In the genomic region with DNA sequence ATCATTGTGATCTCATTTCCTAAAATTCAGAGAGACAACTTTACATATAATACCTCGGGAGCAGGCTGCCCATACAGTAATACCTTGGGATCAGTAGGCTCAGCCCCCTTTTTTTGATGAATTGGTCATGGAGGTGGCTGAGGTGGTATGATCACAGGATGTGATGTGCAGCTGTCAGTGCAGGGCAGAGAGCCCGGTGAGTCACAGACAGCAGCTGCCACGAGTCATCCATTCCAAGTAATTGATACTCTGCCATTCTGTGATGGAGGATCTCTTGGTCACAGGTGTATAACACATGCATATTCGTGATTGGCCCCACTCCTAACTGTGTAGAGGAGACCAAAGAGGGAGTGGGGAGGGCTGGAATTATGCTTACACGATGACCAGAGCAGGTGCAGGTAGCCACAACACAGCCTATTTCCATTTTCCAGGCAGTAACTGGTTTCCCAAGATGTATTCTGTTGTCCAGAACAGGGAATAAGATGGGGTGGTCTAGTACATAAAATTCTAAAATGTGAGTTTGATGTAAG, we compare ENCODE assay signal across 1 cellular context.
TF ChIP-seq lines count a peak whose summit lies in the region.

No MANE protein-coding gene starts in this region.

TF ChIP-seq in HEK293, 187 proteins besides CTCF, POLR2A, EP300 and RAD21 (continued from another document and continues in another):
- TF ChIP-seq, protein P1, sequence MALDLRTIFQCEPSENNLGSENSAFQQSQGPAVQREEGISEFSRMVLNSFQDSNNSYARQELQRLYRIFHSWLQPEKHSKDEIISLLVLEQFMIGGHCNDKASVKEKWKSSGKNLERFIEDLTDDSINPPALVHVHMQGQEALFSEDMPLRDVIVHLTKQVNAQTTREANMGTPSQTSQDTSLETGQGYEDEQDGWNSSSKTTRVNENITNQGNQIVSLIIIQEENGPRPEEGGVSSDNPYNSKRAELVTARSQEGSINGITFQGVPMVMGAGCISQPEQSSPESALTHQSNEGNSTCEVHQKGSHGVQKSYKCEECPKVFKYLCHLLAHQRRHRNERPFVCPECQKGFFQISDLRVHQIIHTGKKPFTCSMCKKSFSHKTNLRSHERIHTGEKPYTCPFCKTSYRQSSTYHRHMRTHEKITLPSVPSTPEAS (tag by site-specific recombination; IDR thresholded peaks at IDR 0.05) = no peak
- TF ChIP-seq ZNF174 (tag by site-specific recombination; IDR thresholded peaks at IDR 0.05) (no peak), SP2 (tag by site-specific recombination; IDR thresholded peaks at IDR 0.05) (0 out of 2 replicates have a peak, but pooled peaks have one; percentile 27), ZNF768 (tag by site-specific recombination; IDR thresholded peaks at IDR 0.05) (no peak), SP7 (tag by site-specific recombination; IDR thresholded peaks at IDR 0.05) (peak; percentile 61), SCRT1 (tag by site-specific recombination; IDR thresholded peaks at IDR 0.05; ENCODE audit: borderline replicate concordance) (no peak), ZNF785 (tag by site-specific recombination; IDR thresholded peaks at IDR 0.05) (no peak), ZSCAN23 (tag by site-specific recombination; IDR thresholded peaks at IDR 0.05) (no peak), ZIC2 (tag by site-specific recombination; IDR thresholded peaks at IDR 0.05) (no peak), ZNF623 (tag by site-specific recombination; IDR thresholded peaks at IDR 0.05) (no peak), ZNF132 (tag by site-specific recombination; IDR thresholded peaks at IDR 0.05; ENCODE audit: borderline replicate concordance) (no peak), ZNF837 (tag by site-specific recombination; IDR thresholded peaks at IDR 0.05) (no peak), ZNF404 (tag by site-specific recombination; IDR thresholded peaks at IDR 0.05) (no peak), ZNF37A (tag by site-specific recombination; IDR thresholded peaks at IDR 0.05) (no peak), ZNF292 (tag by site-specific recombination; IDR thresholded peaks at IDR 0.05; ENCODE audit: borderline replicate concordance, low read depth) (no peak), MYNN (tag by site-specific recombination; IDR thresholded peaks at IDR 0.05; ENCODE audit: borderline replicate concordance) (no peak), ZNF391 (tag by site-specific recombination; IDR thresholded peaks at IDR 0.05; ENCODE audit: borderline replicate concordance, low read depth) (no peak), ZFP3 (tag by site-specific recombination; IDR thresholded peaks at IDR 0.05; ENCODE audit: low read depth) (no peak), ZNF366 (tag by site-specific recombination; conservative IDR thresholded peaks at IDR 0.05) (peak; percentile 26; the same call in 1 of the 2 replicates), ZNF157 (tag by site-specific recombination; IDR thresholded peaks at IDR 0.05) (no peak), ZNF670 (tag by site-specific recombination; IDR thresholded peaks at IDR 0.05; ENCODE audit: low read depth) (no peak), ZEB2 (tag by site-specific recombination; IDR thresholded peaks at IDR 0.05) (0 out of 2 replicates have a peak, but pooled peaks have one; percentile 15), EGR2 (tag by site-specific recombination; IDR thresholded peaks at IDR 0.05; ENCODE audit: low read depth) (no peak), ZNF274 (IDR thresholded peaks at IDR 0.05; ENCODE audit: low read length) (no peak), ZNF274 (tag by site-specific recombination; IDR thresholded peaks at IDR 0.05; ENCODE audit: borderline replicate concordance) (no peak), ZNF510 (tag by site-specific recombination; IDR thresholded peaks at IDR 0.05; ENCODE audit: insufficient replicate concordance) (no peak)
- TF ChIP-seq, protein P2, sequence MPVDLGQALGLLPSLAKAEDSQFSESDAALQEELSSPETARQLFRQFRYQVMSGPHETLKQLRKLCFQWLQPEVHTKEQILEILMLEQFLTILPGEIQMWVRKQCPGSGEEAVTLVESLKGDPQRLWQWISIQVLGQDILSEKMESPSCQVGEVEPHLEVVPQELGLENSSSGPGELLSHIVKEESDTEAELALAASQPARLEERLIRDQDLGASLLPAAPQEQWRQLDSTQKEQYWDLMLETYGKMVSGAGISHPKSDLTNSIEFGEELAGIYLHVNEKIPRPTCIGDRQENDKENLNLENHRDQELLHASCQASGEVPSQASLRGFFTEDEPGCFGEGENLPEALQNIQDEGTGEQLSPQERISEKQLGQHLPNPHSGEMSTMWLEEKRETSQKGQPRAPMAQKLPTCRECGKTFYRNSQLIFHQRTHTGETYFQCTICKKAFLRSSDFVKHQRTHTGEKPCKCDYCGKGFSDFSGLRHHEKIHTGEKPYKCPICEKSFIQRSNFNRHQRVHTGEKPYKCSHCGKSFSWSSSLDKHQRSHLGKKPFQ (tag by site-specific recombination; IDR thresholded peaks at IDR 0.05) = no peak
- TF ChIP-seq, protein P3, sequence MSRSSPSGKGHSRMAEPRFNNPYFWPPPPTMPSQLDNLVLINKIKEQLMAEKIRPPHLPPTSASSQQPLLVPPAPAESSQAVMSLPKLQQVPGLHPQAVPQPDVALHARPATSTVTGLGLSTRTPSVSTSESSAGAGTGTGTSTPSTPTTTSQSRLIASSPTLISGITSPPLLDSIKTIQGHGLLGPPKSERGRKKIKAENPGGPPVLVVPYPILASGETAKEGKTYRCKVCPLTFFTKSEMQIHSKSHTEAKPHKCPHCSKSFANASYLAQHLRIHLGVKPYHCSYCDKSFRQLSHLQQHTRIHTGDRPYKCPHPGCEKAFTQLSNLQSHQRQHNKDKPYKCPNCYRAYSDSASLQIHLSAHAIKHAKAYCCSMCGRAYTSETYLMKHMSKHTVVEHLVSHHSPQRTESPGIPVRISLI (tag by site-specific recombination; IDR thresholded peaks at IDR 0.05) = no peak
- TF ChIP-seq, protein P4, sequence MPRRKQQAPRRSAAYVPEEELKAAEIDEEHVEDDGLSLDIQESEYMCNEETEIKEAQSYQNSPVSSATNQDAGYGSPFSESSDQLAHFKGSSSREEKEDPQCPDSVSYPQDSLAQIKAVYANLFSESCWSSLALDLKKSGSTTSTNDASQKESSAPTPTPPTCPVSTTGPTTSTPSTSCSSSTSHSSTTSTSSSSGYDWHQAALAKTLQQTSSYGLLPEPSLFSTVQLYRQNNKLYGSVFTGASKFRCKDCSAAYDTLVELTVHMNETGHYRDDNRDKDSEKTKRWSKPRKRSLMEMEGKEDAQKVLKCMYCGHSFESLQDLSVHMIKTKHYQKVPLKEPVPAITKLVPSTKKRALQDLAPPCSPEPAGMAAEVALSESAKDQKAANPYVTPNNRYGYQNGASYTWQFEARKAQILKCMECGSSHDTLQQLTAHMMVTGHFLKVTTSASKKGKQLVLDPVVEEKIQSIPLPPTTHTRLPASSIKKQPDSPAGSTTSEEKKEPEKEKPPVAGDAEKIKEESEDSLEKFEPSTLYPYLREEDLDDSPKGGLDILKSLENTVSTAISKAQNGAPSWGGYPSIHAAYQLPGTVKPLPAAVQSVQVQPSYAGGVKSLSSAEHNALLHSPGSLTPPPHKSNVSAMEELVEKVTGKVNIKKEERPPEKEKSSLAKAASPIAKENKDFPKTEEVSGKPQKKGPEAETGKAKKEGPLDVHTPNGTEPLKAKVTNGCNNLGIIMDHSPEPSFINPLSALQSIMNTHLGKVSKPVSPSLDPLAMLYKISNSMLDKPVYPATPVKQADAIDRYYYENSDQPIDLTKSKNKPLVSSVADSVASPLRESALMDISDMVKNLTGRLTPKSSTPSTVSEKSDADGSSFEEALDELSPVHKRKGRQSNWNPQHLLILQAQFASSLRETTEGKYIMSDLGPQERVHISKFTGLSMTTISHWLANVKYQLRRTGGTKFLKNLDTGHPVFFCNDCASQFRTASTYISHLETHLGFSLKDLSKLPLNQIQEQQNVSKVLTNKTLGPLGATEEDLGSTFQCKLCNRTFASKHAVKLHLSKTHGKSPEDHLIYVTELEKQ (tag by site-specific recombination; IDR thresholded peaks at IDR 0.05; ENCODE audit: borderline replicate concordance) = peak; percentile 89; the same call in 1 of the 2 replicates
- TF ChIP-seq, protein P5, sequence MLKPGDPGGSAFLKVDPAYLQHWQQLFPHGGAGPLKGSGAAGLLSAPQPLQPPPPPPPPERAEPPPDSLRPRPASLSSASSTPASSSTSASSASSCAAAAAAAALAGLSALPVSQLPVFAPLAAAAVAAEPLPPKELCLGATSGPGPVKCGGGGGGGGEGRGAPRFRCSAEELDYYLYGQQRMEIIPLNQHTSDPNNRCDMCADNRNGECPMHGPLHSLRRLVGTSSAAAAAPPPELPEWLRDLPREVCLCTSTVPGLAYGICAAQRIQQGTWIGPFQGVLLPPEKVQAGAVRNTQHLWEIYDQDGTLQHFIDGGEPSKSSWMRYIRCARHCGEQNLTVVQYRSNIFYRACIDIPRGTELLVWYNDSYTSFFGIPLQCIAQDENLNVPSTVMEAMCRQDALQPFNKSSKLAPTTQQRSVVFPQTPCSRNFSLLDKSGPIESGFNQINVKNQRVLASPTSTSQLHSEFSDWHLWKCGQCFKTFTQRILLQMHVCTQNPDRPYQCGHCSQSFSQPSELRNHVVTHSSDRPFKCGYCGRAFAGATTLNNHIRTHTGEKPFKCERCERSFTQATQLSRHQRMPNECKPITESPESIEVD (tag by site-specific recombination; IDR thresholded peaks at IDR 0.05) = no peak
- TF ChIP-seq, protein P6, sequence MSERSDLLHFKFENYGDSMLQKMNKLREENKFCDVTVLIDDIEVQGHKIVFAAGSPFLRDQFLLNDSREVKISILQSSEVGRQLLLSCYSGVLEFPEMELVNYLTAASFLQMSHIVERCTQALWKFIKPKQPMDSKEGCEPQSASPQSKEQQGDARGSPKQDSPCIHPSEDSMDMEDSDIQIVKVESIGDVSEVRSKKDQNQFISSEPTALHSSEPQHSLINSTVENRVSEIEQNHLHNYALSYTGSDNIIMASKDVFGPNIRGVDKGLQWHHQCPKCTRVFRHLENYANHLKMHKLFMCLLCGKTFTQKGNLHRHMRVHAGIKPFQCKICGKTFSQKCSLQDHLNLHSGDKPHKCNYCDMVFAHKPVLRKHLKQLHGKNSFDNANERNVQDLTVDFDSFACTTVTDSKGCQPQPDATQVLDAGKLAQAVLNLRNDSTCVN (tag by site-specific recombination; optimal IDR thresholded peaks at IDR 0.05) = no peak
- TF ChIP-seq, protein P7, sequence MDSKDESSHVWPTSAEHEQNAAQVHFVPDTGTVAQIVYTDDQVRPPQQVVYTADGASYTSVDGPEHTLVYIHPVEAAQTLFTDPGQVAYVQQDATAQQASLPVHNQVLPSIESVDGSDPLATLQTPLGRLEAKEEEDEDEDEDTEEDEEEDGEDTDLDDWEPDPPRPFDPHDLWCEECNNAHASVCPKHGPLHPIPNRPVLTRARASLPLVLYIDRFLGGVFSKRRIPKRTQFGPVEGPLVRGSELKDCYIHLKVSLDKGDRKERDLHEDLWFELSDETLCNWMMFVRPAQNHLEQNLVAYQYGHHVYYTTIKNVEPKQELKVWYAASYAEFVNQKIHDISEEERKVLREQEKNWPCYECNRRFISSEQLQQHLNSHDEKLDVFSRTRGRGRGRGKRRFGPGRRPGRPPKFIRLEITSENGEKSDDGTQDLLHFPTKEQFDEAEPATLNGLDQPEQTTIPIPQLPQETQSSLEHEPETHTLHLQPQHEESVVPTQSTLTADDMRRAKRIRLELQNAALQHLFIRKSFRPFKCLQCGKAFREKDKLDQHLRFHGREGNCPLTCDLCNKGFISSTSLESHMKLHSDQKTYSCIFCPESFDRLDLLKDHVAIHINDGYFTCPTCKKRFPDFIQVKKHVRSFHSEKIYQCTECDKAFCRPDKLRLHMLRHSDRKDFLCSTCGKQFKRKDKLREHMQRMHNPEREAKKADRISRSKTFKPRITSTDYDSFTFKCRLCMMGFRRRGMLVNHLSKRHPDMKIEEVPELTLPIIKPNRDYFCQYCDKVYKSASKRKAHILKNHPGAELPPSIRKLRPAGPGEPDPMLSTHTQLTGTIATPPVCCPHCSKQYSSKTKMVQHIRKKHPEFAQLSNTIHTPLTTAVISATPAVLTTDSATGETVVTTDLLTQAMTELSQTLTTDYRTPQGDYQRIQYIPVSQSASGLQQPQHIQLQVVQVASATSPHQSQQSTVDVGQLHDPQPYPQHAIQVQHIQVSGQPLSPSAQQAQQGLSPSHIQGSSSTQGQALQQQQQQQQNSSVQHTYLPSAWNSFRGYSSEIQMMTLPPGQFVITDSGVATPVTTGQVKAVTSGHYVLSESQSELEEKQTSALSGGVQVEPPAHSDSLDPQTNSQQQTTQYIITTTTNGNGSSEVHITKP (tag by site-specific recombination; IDR thresholded peaks at IDR 0.05) = no peak
- TF ChIP-seq, protein P8, sequence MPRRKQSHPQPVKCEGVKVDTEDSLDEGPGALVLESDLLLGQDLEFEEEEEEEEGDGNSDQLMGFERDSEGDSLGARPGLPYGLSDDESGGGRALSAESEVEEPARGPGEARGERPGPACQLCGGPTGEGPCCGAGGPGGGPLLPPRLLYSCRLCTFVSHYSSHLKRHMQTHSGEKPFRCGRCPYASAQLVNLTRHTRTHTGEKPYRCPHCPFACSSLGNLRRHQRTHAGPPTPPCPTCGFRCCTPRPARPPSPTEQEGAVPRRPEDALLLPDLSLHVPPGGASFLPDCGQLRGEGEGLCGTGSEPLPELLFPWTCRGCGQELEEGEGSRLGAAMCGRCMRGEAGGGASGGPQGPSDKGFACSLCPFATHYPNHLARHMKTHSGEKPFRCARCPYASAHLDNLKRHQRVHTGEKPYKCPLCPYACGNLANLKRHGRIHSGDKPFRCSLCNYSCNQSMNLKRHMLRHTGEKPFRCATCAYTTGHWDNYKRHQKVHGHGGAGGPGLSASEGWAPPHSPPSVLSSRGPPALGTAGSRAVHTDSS (tag by site-specific recombination; IDR thresholded peaks at IDR 0.05) = no peak
- TF ChIP-seq, protein P9, sequence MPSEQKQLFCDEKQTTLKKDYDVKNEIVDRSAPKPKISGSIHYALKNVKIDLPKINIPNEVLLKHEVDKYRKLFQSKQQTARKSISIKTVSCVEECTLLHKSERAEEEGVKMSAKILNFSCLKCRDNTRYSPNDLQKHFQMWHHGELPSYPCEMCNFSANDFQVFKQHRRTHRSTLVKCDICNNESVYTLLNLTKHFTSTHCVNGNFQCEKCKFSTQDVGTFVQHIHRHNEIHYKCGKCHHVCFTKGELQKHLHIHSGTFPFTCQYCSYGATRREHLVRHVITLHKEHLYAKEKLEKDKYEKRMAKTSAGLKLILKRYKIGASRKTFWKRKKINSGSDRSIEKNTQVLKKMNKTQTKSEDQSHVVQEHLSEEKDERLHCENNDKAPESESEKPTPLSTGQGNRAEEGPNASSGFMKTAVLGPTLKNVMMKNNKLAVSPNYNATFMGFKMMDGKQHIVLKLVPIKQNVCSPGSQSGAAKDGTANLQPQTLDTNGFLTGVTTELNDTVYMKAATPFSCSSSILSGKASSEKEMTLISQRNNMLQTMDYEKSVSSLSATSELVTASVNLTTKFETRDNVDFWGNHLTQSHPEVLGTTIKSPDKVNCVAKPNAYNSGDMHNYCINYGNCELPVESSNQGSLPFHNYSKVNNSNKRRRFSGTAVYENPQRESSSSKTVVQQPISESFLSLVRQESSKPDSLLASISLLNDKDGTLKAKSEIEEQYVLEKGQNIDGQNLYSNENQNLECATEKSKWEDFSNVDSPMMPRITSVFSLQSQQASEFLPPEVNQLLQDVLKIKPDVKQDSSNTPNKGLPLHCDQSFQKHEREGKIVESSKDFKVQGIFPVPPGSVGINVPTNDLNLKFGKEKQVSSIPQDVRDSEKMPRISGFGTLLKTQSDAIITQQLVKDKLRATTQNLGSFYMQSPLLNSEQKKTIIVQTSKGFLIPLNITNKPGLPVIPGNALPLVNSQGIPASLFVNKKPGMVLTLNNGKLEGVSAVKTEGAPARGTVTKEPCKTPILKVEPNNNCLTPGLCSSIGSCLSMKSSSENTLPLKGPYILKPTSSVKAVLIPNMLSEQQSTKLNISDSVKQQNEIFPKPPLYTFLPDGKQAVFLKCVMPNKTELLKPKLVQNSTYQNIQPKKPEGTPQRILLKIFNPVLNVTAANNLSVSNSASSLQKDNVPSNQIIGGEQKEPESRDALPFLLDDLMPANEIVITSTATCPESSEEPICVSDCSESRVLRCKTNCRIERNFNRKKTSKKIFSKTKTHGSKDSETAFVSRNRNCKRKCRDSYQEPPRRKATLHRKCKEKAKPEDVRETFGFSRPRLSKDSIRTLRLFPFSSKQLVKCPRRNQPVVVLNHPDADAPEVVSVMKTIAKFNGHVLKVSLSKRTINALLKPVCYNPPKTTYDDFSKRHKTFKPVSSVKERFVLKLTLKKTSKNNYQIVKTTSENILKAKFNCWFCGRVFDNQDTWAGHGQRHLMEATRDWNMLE (tag by site-specific recombination; conservative IDR thresholded peaks at IDR 0.05; ENCODE audit: low read depth) = no peak
